Comparison of ENCODE assay signal across 8 cellular contexts in genomic region chr3:56683122-56683817, GRCh38. TPM values are rescaled to one million over a fixed set of nuclear protein-coding genes. Genes with fewer than 3 reads are reported as not detected.
DNase-seq lines count a peak whose midpoint lies in the region; ATAC-seq lines count a peak whose summit lies in the region.

Gene TASOR, minus strand, starts transcription at chr3:56683265. Its CDS starts 259 bp downstream, at chr3:56683006.

- H3K4me1 Mint-ChIP-seq in T-helper 17 cell: peaks cover 21% of the 10 kb centered on the region

- H3K4me3 Mint-ChIP-seq in T-helper 17 cell: peak within 1 kb of the TSS; percentile 99

- H3K27ac ChIP-seq in angular gyrus (ENCODE audit: low read depth, low read length) (peak within 1 kb of the TSS; percentile 93), urinary bladder (ENCODE audit: low read depth) (peak within 1 kb of the TSS; percentile 97)

- WGBS in urinary bladder: 17% methylated on average over 68 of the region's 68 CpGs

- H3K4me1 ChIP-seq in urinary bladder (ENCODE audit: insufficient read depth): no peaks in the 10 kb centered on the region

- ATAC-seq in T-helper 17 cell (peak; percentile 88), left ventricle myocardium superior (peak; percentile 97)

- peak within 1 kb of the TSS; percentile 91 for H3K4me3 ChIP-seq in GM08714 (ENCODE audit: low read length)
- peak within 1 kb of the TSS; percentile 83 for H3K4me3 ChIP-seq in H7 (ENCODE audit: insufficient read depth, low read depth, low read length)
- H3K4me3 ChIP-seq in MG63: peak within 1 kb of the TSS; percentile 80
- H3K4me3 ChIP-seq in urinary bladder (ENCODE audit: low read depth, low read length): peak within 1 kb of the TSS; percentile 61

- no peaks in the 10 kb centered on the region for H3K27me3 Mint-ChIP-seq in T-helper 17 cell

- H3K9me3 ChIP-seq in MG63: peaks cover 5% of the 10 kb centered on the region
- H3K9me3 ChIP-seq in T-helper 17 cell (ENCODE audit: control insufficient read depth, low read length, poor library complexity, severe bottlenecking): no peaks in the 10 kb centered on the region

- H3K36me3 ChIP-seq in H7 (replicated peaks; ENCODE audit: control insufficient read depth, insufficient read depth, low read length): no peaks in the 10 kb centered on the region
- H3K36me3 ChIP-seq in MG63: peaks cover 11% of the 10 kb centered on the region
- H3K36me3 ChIP-seq in urinary bladder (ENCODE audit: insufficient read depth): no peaks in the 10 kb centered on the region

- H3K27me3 ChIP-seq in H7 (ENCODE audit: control insufficient read depth, insufficient read depth, low read length): peaks cover 7% of the 10 kb centered on the region; the same call in 1 of the 2 replicates
- H3K27me3 ChIP-seq in MG63: no peaks in the 10 kb centered on the region

- intact Hi-C loops in left ventricle myocardium superior (cut with micrococcal nuclease): no loop called here

- no peaks in the 10 kb centered on the region for H3K36me3 Mint-ChIP-seq in T-helper 17 cell (ENCODE audit: low read depth)

- peak; percentile 93 for DNase-seq in H7
- DNase-seq in MG63: peak; percentile 72
- peak; percentile 85 to 89 (median 86) for DNase-seq in T-helper 17 cell
- DNase-seq in left ventricle myocardium superior: peak; percentile 92
- DNase-seq in pulmonary artery endothelial cell (ENCODE audit: low read depth, low spot score): peak; percentile 33

- peak within 1 kb of the TSS; percentile 96 for H3K27ac Mint-ChIP-seq in T-helper 17 cell

RNA-seq across cellular contexts. Expression of gene TASOR, which starts in this region (rescaled TPM):
- total RNA-seq in H7 (2014; rRNA removed; shearing (Covaris generic)): 39.6 and 45.8 TPM in 2 replicates
- total RNA-seq in MG63 (2014; rRNA removed; shearing (Covaris generic); ENCODE audit: low replicate concordance): 24.1 and 49.1 TPM in 2 replicates
- 10 to 100 TPM; 57.3 TPM for total RNA-seq in T-helper 17 cell
- 23.2 TPM for total RNA-seq in left ventricle myocardium superior
- total RNA-seq in pulmonary artery endothelial cell: 71.6 and 103 TPM in 2 replicates
- total RNA-seq in urinary bladder: 182 TPM
- polyA plus RNA-seq in urinary bladder: 30.9 TPM

Comparison
In these comparisons a context has a peak if more than half of its experiments do, and no peak if none do; other contexts are left out.
1. Peak in every context shown above with its lines: DNase-seq, ATAC-seq, H3K4me3 ChIP-seq and H3K27ac ChIP-seq.
2. DNase-seq: peak in every context shown above with its lines; median percentile 93 in H7; 92 in left ventricle myocardium superior; 86 in T-helper 17 cell; 72 in MG63; 33 in pulmonary artery endothelial cell.